Comparison of ENCODE assay signal across 37 cellular contexts in genomic region chr6:45367999-45368398, GRCh38.
"Had no signal": no experiment of that assay in that cellular context is flagged by ENCODE, and none has a peak within 500 bp of the region (broad histone marks: within the 10 kb centered on the region; RNA-seq: fewer than 3 reads in every experiment).

No MANE protein-coding gene starts in this region.

- H3K4me1 Mint-ChIP-seq: activated B cell treated with CpG ODN at 0.5 μM for 24 hours had no signal

- ATAC-seq: activated CD8-positive, alpha-beta T cell treated with anti-CD3 and anti-CD28 coated beads for 36 hours; activated naive CD4-positive, alpha-beta T cell treated with anti-CD3 and anti-CD28 coated beads, Interleukin-2, amount 50 U/mL, for 72 hours; activated T-cell treated with anti-CD3 and anti-CD28 coated beads, Interleukin-2, amount 50 U/mL, for 4 hours; activated T-cell treated with anti-CD3 and anti-CD28 coated beads, Interleukin-2, amount 50 U/mL, for 72 hours; activated T-helper 17 cell treated with anti-CD3 and anti-CD28 coated beads, Interleukin-2, amount 50 U/mL, for 72 hours; body of pancreas had no signal

- H3K36me3 ChIP-seq: adrenal gland, brain microvascular endothelial cell, breast epithelium had no signal

- H3K27ac Mint-ChIP-seq: activated B cell treated with CpG ODN at 0.5 μM for 24 hours; activated CD4-positive, alpha-beta memory T cell treated with anti-CD3 and anti-CD28 coated beads for 36 hours; activated CD4-positive, alpha-beta T cell treated with anti-CD3 and anti-CD28 coated beads, Interleukin-2, amount 10 ng/mL, durations not matched to agents 24 days and 14 days; activated CD8-positive, alpha-beta T cell treated with anti-CD3 and anti-CD28 coated beads for 36 hours; activated naive CD4-positive, alpha-beta T cell treated with anti-CD3 and anti-CD28 coated beads for 36 hours; activated naive CD4-positive, alpha-beta T cell treated with anti-CD3 and anti-CD28 coated beads, Interleukin-2, amount 50 U/mL, for 72 hours; activated naive CD8-positive, alpha-beta T cell treated with anti-CD3 and anti-CD28 coated beads for 36 hours; activated T-cell treated with anti-CD3 and anti-CD28 coated beads, Interleukin-2, amount 50 U/mL, for 72 hours; activated T-helper 1 cell treated with anti-CD3 and anti-CD28 coated beads, Interleukin-12 subunit alpha, Interleukin-12 subunit beta, Interleukin-2, Interleukin-4 antibody, amounts not matched to agents 30 ng/mL and 10 ng/mL and 1 ng/mL, durations not matched to agents 14 hours and 24 hours and 36 hours; activated T-helper 17 cell treated with anti-CD3 and anti-CD28 coated beads, Interleukin-2, amount 50 U/mL, for 72 hours; T-helper 1 cell treated with Interleukin-12 subunit alpha and Interleukin-12 subunit beta and Interleukin-4 antibody, amounts not matched to agents 30 μg/mL and 1 μg/mL, for 36 hours; T-helper 2 cell treated with Interferon-gamma antibody and Interleukin-4, amounts not matched to agents 5 μg/mL and 100 μg/mL, for 36 hours had no signal

- H3K9me3 Mint-ChIP-seq: activated B cell treated with CpG ODN at 0.5 μM for 24 hours; activated CD4-positive, alpha-beta memory T cell treated with anti-CD3 and anti-CD28 coated beads for 36 hours; activated CD8-positive, alpha-beta T cell treated with anti-CD3 and anti-CD28 coated beads for 36 hours; activated naive CD4-positive, alpha-beta T cell treated with anti-CD3 and anti-CD28 coated beads for 36 hours; activated naive CD4-positive, alpha-beta T cell treated with anti-CD3 and anti-CD28 coated beads, Interleukin-2, amount 50 U/mL, for 72 hours; activated T-cell treated with anti-CD3 and anti-CD28 coated beads, Interleukin-2, amount 50 U/mL, for 4 hours; activated T-cell treated with anti-CD3 and anti-CD28 coated beads, Interleukin-2, amount 50 U/mL, for 72 hours; activated T-helper 1 cell treated with anti-CD3 and anti-CD28 coated beads, Interleukin-12 subunit alpha, Interleukin-12 subunit beta, Interleukin-2, Interleukin-4 antibody, amounts not matched to agents 30 ng/mL and 10 ng/mL and 1 ng/mL, durations not matched to agents 14 hours and 24 hours and 36 hours; activated T-helper 17 cell treated with anti-CD3 and anti-CD28 coated beads, Interleukin-2, amount 50 U/mL, for 72 hours; T-helper 1 cell treated with Interleukin-12 subunit alpha and Interleukin-12 subunit beta and Interleukin-4 antibody, amounts not matched to agents 30 μg/mL and 1 μg/mL, for 36 hours; T-helper 2 cell treated with Interferon-gamma antibody and Interleukin-4, amounts not matched to agents 5 μg/mL and 100 μg/mL, for 36 hours had no signal

- H3K27me3 ChIP-seq: adrenal gland, body of pancreas, brain microvascular endothelial cell, breast epithelium had no signal

- H3K4me3 Mint-ChIP-seq: activated B cell treated with CpG ODN at 0.5 μM for 24 hours; activated CD4-positive, alpha-beta memory T cell treated with anti-CD3 and anti-CD28 coated beads for 36 hours; activated CD4-positive, alpha-beta T cell treated with anti-CD3 and anti-CD28 coated beads, Interleukin-2, amount 10 ng/mL, durations not matched to agents 24 days and 14 days; activated CD8-positive, alpha-beta T cell treated with anti-CD3 and anti-CD28 coated beads for 36 hours; activated naive CD4-positive, alpha-beta T cell treated with anti-CD3 and anti-CD28 coated beads for 36 hours; activated naive CD8-positive, alpha-beta T cell treated with anti-CD3 and anti-CD28 coated beads for 36 hours; activated T-cell treated with anti-CD3 and anti-CD28 coated beads, Interleukin-2, amount 50 U/mL, for 4 hours; activated T-cell treated with anti-CD3 and anti-CD28 coated beads, Interleukin-2, amount 50 U/mL, for 72 hours; activated T-helper 1 cell treated with anti-CD3 and anti-CD28 coated beads, Interleukin-12 subunit alpha, Interleukin-12 subunit beta, Interleukin-2, Interleukin-4 antibody, amounts not matched to agents 30 ng/mL and 10 ng/mL and 1 ng/mL, durations not matched to agents 14 hours and 24 hours and 36 hours; activated T-helper 17 cell treated with anti-CD3 and anti-CD28 coated beads, Interleukin-2, amount 50 U/mL, for 72 hours; T-helper 1 cell treated with Interleukin-12 subunit alpha and Interleukin-12 subunit beta and Interleukin-4 antibody, amounts not matched to agents 30 μg/mL and 1 μg/mL, for 36 hours; T-helper 2 cell treated with Interferon-gamma antibody and Interleukin-4, amounts not matched to agents 5 μg/mL and 100 μg/mL, for 36 hours had no signal

- H3K9me3 ChIP-seq: adrenal gland, body of pancreas, breast epithelium had no signal

- FAIRE-seq: astrocyte, TTC549 had no signal

- H3K4me3 ChIP-seq: adrenal gland, body of pancreas, breast epithelium had no signal

- H3K27me3 Mint-ChIP-seq: activated CD4-positive, alpha-beta memory T cell treated with anti-CD3 and anti-CD28 coated beads for 36 hours; activated CD4-positive, alpha-beta T cell treated with anti-CD3 and anti-CD28 coated beads, Interleukin-2, amount 10 ng/mL, durations not matched to agents 24 days and 14 days; activated CD8-positive, alpha-beta T cell treated with anti-CD3 and anti-CD28 coated beads for 36 hours; activated naive CD8-positive, alpha-beta T cell treated with anti-CD3 and anti-CD28 coated beads for 36 hours; activated T-helper 17 cell treated with anti-CD3 and anti-CD28 coated beads, Interleukin-2, amount 50 U/mL, for 72 hours had no signal

- H3K4me1 ChIP-seq: body of pancreas, breast epithelium had no signal

- DNase-seq: activated B cell treated with CpG ODN at 0.5 μM for 24 hours; activated CD4-positive, alpha-beta memory T cell treated with anti-CD3 and anti-CD28 coated beads for 36 hours; activated CD4-positive, alpha-beta T cell treated with anti-CD3 and anti-CD28 coated beads for 4 hours; activated CD4-positive, alpha-beta T cell treated with anti-CD3 and anti-CD28 coated beads, Interleukin-2, amount 10 ng/mL, durations not matched to agents 24 days and 14 days; activated CD4-positive, alpha-beta T cell treated with anti-CD3 and anti-CD28 coated beads, Interleukin-2, amount 50 U/mL, for 1 hour; activated CD4-positive, alpha-beta T cell treated with anti-CD3 and anti-CD28 coated beads, Interleukin-2, amount 50 U/mL, for 4 hours; activated CD4-positive, CD25-positive, alpha-beta regulatory T cell treated with anti-CD3 and anti-CD28 coated beads, Interleukin-2, amount 50 U/mL, for 72 hours; activated CD8-positive, alpha-beta memory T cell treated with anti-CD3 and anti-CD28 coated beads, Interleukin-2, amount 50 U/mL, for 4 hours; activated CD8-positive, alpha-beta T cell treated with anti-CD3 and anti-CD28 coated beads for 36 hours; activated effector memory CD4-positive, alpha-beta T cell treated with anti-CD3 and anti-CD28 coated beads, Interleukin-2, amount 50 U/mL, for 16 hours; activated gamma-delta T cell treated with Interleukin-2 at 50 U/mL for 16 hours; activated naive CD4-positive, alpha-beta T cell; activated naive CD4-positive, alpha-beta T cell treated with anti-CD3 and anti-CD28 coated beads for 36 hours; activated naive CD4-positive, alpha-beta T cell treated with anti-CD3 and anti-CD28 coated beads, Interleukin-2, amount 50 U/mL, for 16 hours; activated naive CD8-positive, alpha-beta T cell treated with anti-CD3 and anti-CD28 coated beads for 36 hours; activated T-cell treated with anti-CD3 and anti-CD28 coated beads for 4 hours; activated T-cell treated with anti-CD3 and anti-CD28 coated beads, Interleukin-2, amount 50 U/mL, for 1 hour; activated T-cell treated with anti-CD3 and anti-CD28 coated beads, Interleukin-2, amount 50 U/mL, for 4 hours; activated T-cell treated with anti-CD3 and anti-CD28 coated beads, Interleukin-2, amount 50 U/mL, for 72 hours; adrenal gland; amniotic stem cell; aorta; body of pancreas; brain microvascular endothelial cell; central memory CD4-positive, alpha-beta T cell; T-helper 1 cell; T-helper 2 cell; T-helper 9 cell had no signal

- H3K27ac ChIP-seq: adrenal gland, body of pancreas, brain microvascular endothelial cell, breast epithelium, VCaP had no signal
